ENCODE assay signal across 22 cellular contexts in genomic region chr4:121632686-121633085, GRCh38.
"Had no signal": no experiment of that assay in that cellular context is flagged by ENCODE, and none has a peak within 500 bp of the region (broad histone marks: within the 10 kb centered on the region; RNA-seq: fewer than 3 reads in every experiment).

No MANE protein-coding gene starts in this region.

- H3K36me3 ChIP-seq: colonic mucosa, esophagus squamous epithelium, gastrocnemius medialis, heart right ventricle, left lung, lower lobe of right lung had no signal

- DNase-seq: colonic mucosa; cortex of kidney; effector CD8-positive, alpha-beta T cell; effector memory CD8-positive, alpha-beta T cell; endodermal cell; erythroblast; esophagus squamous epithelium; foreskin fibroblast; foreskin melanocyte; gastrocnemius medialis; glutamatergic neuron; head of caudate nucleus; heart right ventricle; hippocampal formation; left cardiac atrium; left lung; left ventricle myocardium superior; lower lobe of right lung; mesenchymal stem cell; mucosa of descending colon had no signal

- H3K27me3 ChIP-seq: colonic mucosa, esophagus squamous epithelium, gastrocnemius medialis, heart right ventricle, left lung had no signal

- H3K9me3 ChIP-seq: colonic mucosa, esophagus squamous epithelium, gastrocnemius medialis, heart right ventricle, left lung, lower lobe of right lung, mucosa of descending colon had no signal

- H3K4me3 ChIP-seq: colonic mucosa, esophagus squamous epithelium, gastrocnemius medialis, heart right ventricle, left lung, lower lobe of right lung, mucosa of descending colon had no signal

- H3K4me1 ChIP-seq: colonic mucosa, esophagus squamous epithelium, gastrocnemius medialis, heart right ventricle, left lung, lower lobe of right lung had no signal

- ATAC-seq: effector memory CD8-positive, alpha-beta T cell; esophagus mucosa; gastrocnemius medialis; heart right ventricle; left cardiac atrium; left lung; left ventricle myocardium superior; lower lobe of right lung; mucosa of descending colon had no signal

- H3K27ac ChIP-seq: colonic mucosa, epithelial cell of prostate, esophagus squamous epithelium, gastrocnemius medialis, heart right ventricle, left lung, lower lobe of right lung had no signal
